ENCODE assay signal across 9 cellular contexts in the genomic region with DNA sequence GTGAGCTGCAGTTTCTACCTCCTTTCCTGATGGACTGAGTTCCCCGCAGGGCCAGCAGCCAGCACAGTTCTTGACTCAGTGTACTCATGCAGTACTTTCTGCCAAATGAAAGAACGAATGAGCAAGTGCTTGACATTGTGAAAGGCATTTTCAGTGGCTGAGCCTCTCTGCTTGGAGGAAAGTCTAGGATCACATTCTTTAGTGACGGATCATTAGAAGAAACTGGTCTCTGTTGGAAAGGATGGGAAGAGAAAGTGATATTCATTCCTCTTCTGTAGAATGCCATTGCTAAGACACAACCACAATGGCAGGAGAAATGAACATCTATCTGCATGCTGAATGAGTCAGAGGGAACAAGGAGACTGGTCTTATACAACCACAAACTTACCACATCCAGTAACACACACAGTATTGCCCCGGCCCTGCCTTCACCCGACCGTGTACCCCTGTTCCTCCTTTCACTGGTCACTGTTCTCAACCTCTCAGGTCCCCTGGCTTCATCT.
DNase-seq lines count a peak whose midpoint lies in the region; ATAC-seq lines count a peak whose summit lies in the region.
"Had no signal": no experiment of that assay in that cellular context is flagged by ENCODE, and none has a peak within 500 bp of the region (broad histone marks: within the 10 kb centered on the region; RNA-seq: fewer than 3 reads in every experiment).

No MANE protein-coding gene starts in this region.

- peak; percentile 97 for ATAC-seq in stimulated activated effector memory CD8-positive, alpha-beta T cell treated with anti-CD3 and anti-CD28 coated beads, Interleukin-12 subunit alpha, Interleukin-12 subunit beta, amount 100 ng/mL, for 72 hours

- no peak overlapping the region for H3K27ac Mint-ChIP-seq in stimulated activated effector memory CD8-positive, alpha-beta T cell treated with anti-CD3 and anti-CD28 coated beads, Interleukin-12 subunit alpha, Interleukin-12 subunit beta, amount 100 ng/mL, for 72 hours
- H3K27ac Mint-ChIP-seq: B cell had no signal

- no peak overlapping the region for H3K27ac ChIP-seq in epithelial cell of prostate

- DNase-seq in activated CD4-positive, alpha-beta T cell treated with anti-CD3 and anti-CD28 coated beads, Interleukin-2, amount 50 U/mL, for 48 hours, result peak; percentile 5 to 30
- no peak for DNase-seq in activated CD4-positive, alpha-beta T cell treated with anti-CD3 and anti-CD28 coated beads for 1 hour
- DNase-seq in M059J (ENCODE audit: low read depth) (peak; percentile 88), epithelial cell of prostate (ENCODE audit: low read depth, low spot score) (peak; percentile 53), NCI-H1417 treated with DMSO at 0.1 percent for 48 hours (lab: John Stamatoyannopoulos, UW) (no peak), SHP77 (lab: John Stamatoyannopoulos, UW) (no peak)
- DNase-seq in stimulated activated effector memory CD8-positive, alpha-beta T cell treated with anti-CD3 and anti-CD28 coated beads, Interleukin-12 subunit alpha, Interleukin-12 subunit beta, amount 100 ng/mL, for 72 hours (ENCODE audit: low spot score in 2 of 2), result peak in 1 of 2 donors; percentile 59
- no peak for DNase-seq in stimulated activated CD4-positive, alpha-beta T cell treated with anti-CD3 and anti-CD28 coated beads, Interleukin-4, amount 100 ng/mL, for 1 hour

- peaks cover 23% of the 10 kb centered on the region for H3K4me1 Mint-ChIP-seq in stimulated activated effector memory CD8-positive, alpha-beta T cell treated with anti-CD3 and anti-CD28 coated beads, Interleukin-12 subunit alpha, Interleukin-12 subunit beta, amount 100 ng/mL, for 72 hours

- H3K9me3 Mint-ChIP-seq in stimulated activated effector memory CD8-positive, alpha-beta T cell treated with anti-CD3 and anti-CD28 coated beads, Interleukin-12 subunit alpha, Interleukin-12 subunit beta, amount 100 ng/mL, for 72 hours, result no peaks in the 10 kb centered on the region

- peaks cover 5% of the 10 kb centered on the region for H3K36me3 Mint-ChIP-seq in stimulated activated effector memory CD8-positive, alpha-beta T cell treated with anti-CD3 and anti-CD28 coated beads, Interleukin-12 subunit alpha, Interleukin-12 subunit beta, amount 100 ng/mL, for 72 hours

- no peak overlapping the region for H3K4me3 Mint-ChIP-seq in stimulated activated effector memory CD8-positive, alpha-beta T cell treated with anti-CD3 and anti-CD28 coated beads, Interleukin-12 subunit alpha, Interleukin-12 subunit beta, amount 100 ng/mL, for 72 hours
- H3K4me3 Mint-ChIP-seq: B cell had no signal

Comparison
In these comparisons a context has a peak if more than half of its experiments do, and no peak if none do; other contexts are left out.
1. DNase-seq: peak in activated CD4-positive, alpha-beta T cell treated with anti-CD3 and anti-CD28 coated beads, Interleukin-2, amount 50 U/mL, for 48 hours (2 of 2), M059J (single experiment) and epithelial cell of prostate (single experiment); none in activated CD4-positive, alpha-beta T cell treated with anti-CD3 and anti-CD28 coated beads for 1 hour (single experiment), NCI-H1417 treated with DMSO at 0.1 percent for 48 hours (single experiment), SHP77 (0 of 2) and stimulated activated CD4-positive, alpha-beta T cell treated with anti-CD3 and anti-CD28 coated beads, Interleukin-4, amount 100 ng/mL, for 1 hour (single experiment).